In the genomic region with DNA sequence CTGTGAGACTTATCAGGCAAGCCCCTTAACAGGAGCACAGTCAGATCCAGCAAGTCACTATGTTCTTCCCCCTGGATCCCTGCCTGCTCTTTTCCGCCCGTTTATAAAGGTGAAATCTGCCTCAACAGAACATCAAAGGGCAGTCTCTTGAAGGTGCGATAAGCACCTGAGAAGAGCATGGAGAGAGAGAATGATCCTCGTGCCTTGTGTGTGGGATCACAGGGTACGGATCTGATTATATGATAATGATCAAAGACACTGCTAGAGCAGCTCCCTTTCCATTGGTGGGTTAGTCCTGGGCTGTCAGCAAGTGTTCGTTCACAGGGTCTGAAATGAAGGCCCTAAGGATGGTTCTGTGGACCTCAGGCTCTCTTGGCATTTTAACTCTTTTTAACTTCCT, we compare ENCODE assay signal across 17 cellular contexts.
A peak's percentile ranks its signal among the peaks of the same experiment; 100 is the strongest.
DNase-seq lines count a peak whose midpoint lies in the region; ATAC-seq and TF ChIP-seq lines count a peak whose summit lies in the region.
"Had no signal": no experiment of that assay in that cellular context is flagged by ENCODE, and none has a peak within 500 bp of the region (broad histone marks: within the 10 kb centered on the region; RNA-seq: fewer than 3 reads in every experiment).

No MANE protein-coding gene starts in this region.

- no peak overlapping the region for H4K5ac ChIP-seq in mesendoderm (ENCODE audit: low read length)

- no peak overlapping the region for H2AK5ac ChIP-seq in mesendoderm (ENCODE audit: low read length)

- peak; percentile 43 for DNase-seq in activated CD4-positive, alpha-beta T cell treated with anti-CD3 and anti-CD28 coated beads, Interleukin-2, amount 10 ng/mL, durations not matched to agents 24 days and 14 days
- no peak for DNase-seq in activated CD4-positive, alpha-beta T cell treated with anti-CD3 and anti-CD28 coated beads for 48 hours
- no peak for DNase-seq in T-helper 17 cell
- DNase-seq in mesendoderm, result peak; percentile 90
- no peak for DNase-seq in neural progenitor cell (ENCODE audit: low spot score)
- DNase-seq in NCI-H1930 (lab: John Stamatoyannopoulos, UW), result no peak
- DNase-seq in 8988T, result no peak
- DNase-seq: C1 segment of cervical spinal cord; Calu3; CD4-positive, alpha-beta memory T cell; COR-L47; DMS53; DMS79 treated with DMSO at 0.1 percent for 48 hours; GF-D8; GM23248; H7; HCEC 1CT had no signal

- no peaks in the 10 kb centered on the region for H3K79me1 ChIP-seq in mesendoderm (ENCODE audit: low read length)

- H3K36me3 Mint-ChIP-seq in activated CD4-positive, alpha-beta T cell treated with anti-CD3 and anti-CD28 coated beads, Interleukin-2, amount 10 ng/mL, durations not matched to agents 24 days and 14 days (ENCODE audit: low read depth), result peaks cover 24% of the 10 kb centered on the region
- H3K36me3 Mint-ChIP-seq in T-helper 17 cell (ENCODE audit: low read depth) (peaks cover 2% of the 10 kb centered on the region), neural progenitor cell (peaks cover 18% of the 10 kb centered on the region)

- no peaks in the 10 kb centered on the region for H3F3A ChIP-seq in neural progenitor cell (ENCODE audit: low read depth)

- H3K9me3 Mint-ChIP-seq in activated CD4-positive, alpha-beta T cell treated with anti-CD3 and anti-CD28 coated beads, Interleukin-2, amount 10 ng/mL, durations not matched to agents 24 days and 14 days, result no peaks in the 10 kb centered on the region
- H3K9me3 Mint-ChIP-seq in neural progenitor cell, result no peaks in the 10 kb centered on the region
- H3K9me3 Mint-ChIP-seq: CD4-positive, alpha-beta memory T cell had no signal

- H2BK120ac ChIP-seq in mesendoderm (ENCODE audit: low read depth, low read length), result no peak overlapping the region

- no peaks in the 10 kb centered on the region for H4K20me1 ChIP-seq in neural progenitor cell (ENCODE audit: low read depth)

- no peak for TF ChIP-seq CTCF in neural progenitor cell (IDR thresholded peaks at IDR 0.05)

- no peak overlapping the region for H3K23ac ChIP-seq in mesendoderm (ENCODE audit: low read length)

- H2AFZ ChIP-seq in neural progenitor cell (replicated peaks), result no peak overlapping the region
- H2AFZ ChIP-seq: GM23248 had no signal

- H3K4me2 ChIP-seq in mesendoderm (ENCODE audit: low read length) (no peak overlapping the region), neural progenitor cell (no peak overlapping the region)

- no peak overlapping the region for H2BK15ac ChIP-seq in mesendoderm (replicated peaks; ENCODE audit: low read depth)

- no peak overlapping the region for H3K4me3 Mint-ChIP-seq in activated CD4-positive, alpha-beta T cell treated with anti-CD3 and anti-CD28 coated beads, Interleukin-2, amount 10 ng/mL, durations not matched to agents 24 days and 14 days
- no peak overlapping the region for H3K4me3 Mint-ChIP-seq in T-helper 17 cell
- H3K4me3 Mint-ChIP-seq in neural progenitor cell, result no peak overlapping the region
- H3K4me3 Mint-ChIP-seq: CD4-positive, alpha-beta memory T cell had no signal

- no peaks in the 10 kb centered on the region for H3K4me1 Mint-ChIP-seq in activated CD4-positive, alpha-beta T cell treated with anti-CD3 and anti-CD28 coated beads, Interleukin-2, amount 10 ng/mL, durations not matched to agents 24 days and 14 days
- no peaks in the 10 kb centered on the region for H3K4me1 Mint-ChIP-seq in T-helper 17 cell
- H3K4me1 Mint-ChIP-seq in neural progenitor cell, result no peaks in the 10 kb centered on the region

- H3K36me3 ChIP-seq in mesendoderm (ENCODE audit: control insufficient read depth, insufficient read depth, low read length), result no peaks in the 10 kb centered on the region
- no peaks in the 10 kb centered on the region for H3K36me3 ChIP-seq in neural progenitor cell

- intact Hi-C loops in activated CD4-positive, alpha-beta T cell treated with anti-CD3 and anti-CD28 coated beads, Interleukin-2, amount 10 ng/mL, durations not matched to agents 24 days and 14 days (cut with micrococcal nuclease), result loop anchor here (10.0 kb wide), 1 partner anchor 315 kb away; no protein-coding TSS in a partner anchor

- H3K79me2 ChIP-seq in mesendoderm (ENCODE audit: control insufficient read depth, insufficient read depth, low read length), result no peaks in the 10 kb centered on the region
- H3K79me2 ChIP-seq in neural progenitor cell (ENCODE audit: low read depth), result no peaks in the 10 kb centered on the region

- H3K27ac ChIP-seq in mesendoderm (ENCODE audit: low read depth, low read length) (no peak overlapping the region), neural progenitor cell (no peak overlapping the region)
- H3K27ac ChIP-seq: GM23248 had no signal

- no peak overlapping the region for H2BK5ac ChIP-seq in mesendoderm (ENCODE audit: low read length)

- no peaks in the 10 kb centered on the region for H3K9me3 ChIP-seq in T-helper 17 cell (ENCODE audit: control insufficient read depth, low read length, poor library complexity, severe bottlenecking)
- H3K9me3 ChIP-seq in neural progenitor cell (ENCODE audit: low read depth), result no peaks in the 10 kb centered on the region

- no CpG with 5 or more reads among the region's 6 CpGs for WGBS in mesendoderm (ENCODE audit: extremely low coverage, insufficient coverage, low lambda C conversion rate)

- no peak overlapping the region for H3K56ac ChIP-seq in mesendoderm (ENCODE audit: low read length)

- H3K4me3 ChIP-seq in mesendoderm (ENCODE audit: low read length) (no peak overlapping the region), neural progenitor cell (no peak overlapping the region)
- H3K4me3 ChIP-seq: GM23248 had no signal

- no peak overlapping the region for H3K27ac Mint-ChIP-seq in activated CD4-positive, alpha-beta T cell treated with anti-CD3 and anti-CD28 coated beads, Interleukin-2, amount 10 ng/mL, durations not matched to agents 24 days and 14 days
- peak overlapping the region; percentile 14 for H3K27ac Mint-ChIP-seq in T-helper 17 cell
- no peak overlapping the region for H3K27ac Mint-ChIP-seq in neural progenitor cell

- H3K18ac ChIP-seq in mesendoderm (ENCODE audit: low read length), result no peak overlapping the region

- no peaks in the 10 kb centered on the region for H3K27me3 Mint-ChIP-seq in activated CD4-positive, alpha-beta T cell treated with anti-CD3 and anti-CD28 coated beads, Interleukin-2, amount 10 ng/mL, durations not matched to agents 24 days and 14 days
- no peaks in the 10 kb centered on the region for H3K27me3 Mint-ChIP-seq in T-helper 17 cell
- H3K27me3 Mint-ChIP-seq in neural progenitor cell (ENCODE audit: insufficient read depth, low read depth), result no peaks in the 10 kb centered on the region
- H3K27me3 Mint-ChIP-seq: CD4-positive, alpha-beta memory T cell had no signal

- H3K4me1 ChIP-seq in mesendoderm (ENCODE audit: control insufficient read depth, low read depth, low read length) (no peaks in the 10 kb centered on the region), neural progenitor cell (no peaks in the 10 kb centered on the region)

- no peak for ATAC-seq in T-helper 17 cell

- no peak overlapping the region for H3K4ac ChIP-seq in mesendoderm (ENCODE audit: low read depth, low read length)

- no peak overlapping the region for H3K9ac ChIP-seq in mesendoderm (ENCODE audit: low read length)
- H3K9ac ChIP-seq in neural progenitor cell, result no peak overlapping the region
- H3K9ac ChIP-seq: GM23248 had no signal

- no peaks in the 10 kb centered on the region for H3K27me3 ChIP-seq in mesendoderm (ENCODE audit: insufficient read depth, low read length, poor library complexity)
- no peaks in the 10 kb centered on the region for H3K27me3 ChIP-seq in neural progenitor cell

- no peak overlapping the region for H4K8ac ChIP-seq in mesendoderm (ENCODE audit: low read depth, low read length)

Comparison
In these comparisons a context has a peak if more than half of its experiments do, and no peak if none do; other contexts are left out.
1. DNase-seq: peak in activated CD4-positive, alpha-beta T cell treated with anti-CD3 and anti-CD28 coated beads, Interleukin-2, amount 10 ng/mL, durations not matched to agents 24 days and 14 days (single experiment) and mesendoderm (single experiment); none in activated CD4-positive, alpha-beta T cell treated with anti-CD3 and anti-CD28 coated beads for 48 hours (single experiment), T-helper 17 cell (0 of 3), neural progenitor cell (single experiment), NCI-H1930 (0 of 2) and 8988T (single experiment).